21 cellular contexts compared by ENCODE assay signal in genomic region chr12:108755481-108755880, GRCh38. TPM values are rescaled to one million over a fixed set of nuclear protein-coding genes. Genes with fewer than 3 reads are reported as not detected.
A peak's percentile ranks its signal among the peaks of the same experiment; 100 is the strongest.
DNase-seq lines count a peak whose midpoint lies in the region; ATAC-seq and TF ChIP-seq lines count a peak whose summit lies in the region.
"Had no signal": no experiment of that assay in that cellular context is flagged by ENCODE, and none has a peak within 500 bp of the region (broad histone marks: within the 10 kb centered on the region; RNA-seq: fewer than 3 reads in every experiment).

No MANE protein-coding gene starts in this region.

- intact Hi-C loops in posterior vena cava (cut with DNase I): no loop called here

- POLR2A ChIA-PET in HEK293 (lab: Yijun Ruan, JAX): no interaction called here
- POLR2A ChIA-PET in RWPE1 (lab: Yijun Ruan, JAX; ENCODE audit: low non-redundant PET): no interaction called here

- no peaks in the 10 kb centered on the region for H3K4me1 ChIP-seq in HEK293 (ENCODE audit: control insufficient read depth, insufficient read depth, low read length)
- H3K4me1 ChIP-seq: BE2C, BLaER1 had no signal

- no peak for DNase-seq in RWPE1 (ENCODE audit: low spot score)
- DNase-seq in posterior vena cava (ENCODE audit: low spot score): peak; percentile 0
- DNase-seq in NCI-H187 (lab: John Stamatoyannopoulos, UW): no peak
- DNase-seq: 8988T; ACHN; BE2C; C1 segment of cervical spinal cord; CD4-positive, alpha-beta memory T cell; CD4-positive, CD25-positive, alpha-beta regulatory T cell; COR-L47; DMS 273 treated with DMSO at 0.1 percent for 48 hours; DMS153; DMS53; DMS79; DND-41; EL; GDM1 had no signal

- no peak overlapping the region for H3K27ac ChIP-seq in HEK293 (ENCODE audit: extremely low read depth, low read depth, low read length)
- H3K27ac ChIP-seq in RWPE1: peak overlapping the region; percentile 24; the same call in 1 of the 2 replicates
- H3K27ac ChIP-seq: BLaER1 had no signal

- H3K4me3 ChIP-seq in HEK293 (ENCODE audit: low read depth, low read length): no peak overlapping the region
- H3K4me3 ChIP-seq: BLaER1, GM12878 had no signal

- no peaks in the 10 kb centered on the region for H3K9me3 ChIP-seq in HEK293 (ENCODE audit: control insufficient read depth, insufficient read depth, low read depth, low read length)
- H3K9me3 ChIP-seq: BE2C, BLaER1 had no signal

- CTCF ChIA-PET in HEK293 (lab: Yijun Ruan, JAX): no interaction called here
- CTCF ChIA-PET in RWPE1 (lab: Yijun Ruan, JAX): no interaction called here

- no peaks in the 10 kb centered on the region for H3K36me3 ChIP-seq in HEK293 (ENCODE audit: control insufficient read depth in 2 of 2, insufficient read depth in 1 of 2, low read length in 2 of 2)
- H3K36me3 ChIP-seq: BE2C, BLaER1 had no signal

- ATAC-seq in HG02623 (IDR thresholded peaks at IDR 0.05; ENCODE audit: unreplicated experiment): no peak
- ATAC-seq: GM12878 had no signal

- TF ChIP-seq CTCF in HEK293 (tag by site-specific recombination; IDR thresholded peaks at IDR 0.05) (no peak), RWPE1 (conservative IDR thresholded peaks at IDR 0.05; ENCODE audit: low read depth) (no peak)

TF ChIP-seq in HEK293, 187 proteins besides CTCF, POLR2A, EP300 and RAD21:
- TF ChIP-seq ZNF157 (tag by site-specific recombination; IDR thresholded peaks at IDR 0.05) (no peak), ZNF121 (tag by site-specific recombination; IDR thresholded peaks at IDR 0.05) (peak; percentile 93)

RNA-seq across cellular contexts. Expression of gene CORO1C, which starts 24.2 kb away (rescaled TPM):
- 100 to 1,000 TPM; 361 to 548 TPM for total RNA-seq in posterior vena cava
